Comparison of ENCODE assay signal across 8 cellular contexts in genomic region chr22:24554316-24555159, GRCh38. TPM values are rescaled to one million over a fixed set of nuclear protein-coding genes. Genes with fewer than 3 reads are reported as not detected.
DNase-seq lines count a peak whose midpoint lies in the region; ATAC-seq and TF ChIP-seq lines count a peak whose summit lies in the region.

Gene GUCD1, minus strand, starts transcription at chr22:24555138. Its CDS starts 147 bp downstream, at chr22:24554991.

- H3K4me1 Mint-ChIP-seq in CD8-positive, alpha-beta T cell (ENCODE audit: low read depth), result peaks cover 66% of the 10 kb centered on the region

- H3K14ac ChIP-seq in trophoblast cell (ENCODE audit: low read length), result peak within 1 kb of the TSS; percentile 95

- H3K79me1 ChIP-seq in trophoblast cell (ENCODE audit: low read length), result peaks cover 11% of the 10 kb centered on the region

- H3K18ac ChIP-seq in trophoblast cell (ENCODE audit: low read length), result peak within 1 kb of the TSS; percentile 89

- DNase-seq in CD8-positive, alpha-beta T cell, result peak in 4 of 7 experiments; percentile 11 to 26 (median 22)
- DNase-seq in NOMO-1 treated with dmso at 0.1 percent for 144 hours (lab: John Stamatoyannopoulos, UW; ENCODE audit: unreplicated experiment) (peak; percentile 16), Right ventricle myocardium superior (peak; percentile 51), trophoblast cell (peak; percentile 11 to 35), putamen (ENCODE audit: low spot score) (no peak)
- peak; percentile 25 for DNase-seq in activated naive CD4-positive, alpha-beta T cell treated with anti-CD3 and anti-CD28 coated beads, Interleukin-2, amount 50 U/mL, for 16 hours

- H3K4me2 ChIP-seq in trophoblast cell (ENCODE audit: low read length), result peak within 1 kb of the TSS; percentile 94

- peak within 1 kb of the TSS; percentile 83 for H4K91ac ChIP-seq in trophoblast cell (ENCODE audit: low read depth, low read length)

- intact Hi-C loops in CD8-positive, alpha-beta T cell (cut with DNase I, micrococcal nuclease), result loop anchor here (1.0 to 10.0 kb wide), 13 partner anchors 120 to 1412 kb away; partner anchors contain the start of genes ADORA2A (in 2 of the 2), MIF (in 2 of the 2), RSPH14 (in 2 of the 2) and CABIN1 (in 1 of the 2)
- intact Hi-C loops in Right ventricle myocardium superior (cut with DNase I), result no loop called here

- H4K8ac ChIP-seq in trophoblast cell (ENCODE audit: low read depth, low read length), result peak within 1 kb of the TSS; percentile 98

- peak within 1 kb of the TSS; percentile 98 for H3K27ac Mint-ChIP-seq in CD8-positive, alpha-beta T cell

- H3K9me3 ChIP-seq in CD8-positive, alpha-beta T cell (ENCODE audit: low read length), result no peaks in the 10 kb centered on the region
- no peaks in the 10 kb centered on the region for H3K9me3 ChIP-seq in trophoblast cell (ENCODE audit: insufficient read depth, low read depth, low read length)

- peaks cover 14% of the 10 kb centered on the region for H3K79me2 ChIP-seq in trophoblast cell (ENCODE audit: control insufficient read depth, insufficient read depth, low read length, poor library complexity)

- H4K12ac ChIP-seq in trophoblast cell (ENCODE audit: low read depth, low read length), result peak within 1 kb of the TSS; percentile 66

- H3K4me3 Mint-ChIP-seq in CD8-positive, alpha-beta T cell, result peak within 1 kb of the TSS; percentile 93

- H3K4me3 ChIP-seq in CD8-positive, alpha-beta T cell (ENCODE audit: low read depth, low read length), result peak within 1 kb of the TSS; percentile 70
- H3K4me3 ChIP-seq in trophoblast cell (ENCODE audit: low read depth, low read length), result peak within 1 kb of the TSS; percentile 95

- H3K23ac ChIP-seq in trophoblast cell (ENCODE audit: low read length), result no peak within 1 kb of the TSS

- peak within 1 kb of the TSS; percentile 73 for H3K27ac ChIP-seq in CD8-positive, alpha-beta T cell (ENCODE audit: low read depth, low read length)
- peak within 1 kb of the TSS; percentile 90 for H3K27ac ChIP-seq in trophoblast cell (ENCODE audit: low read depth, low read length)

- H2AFZ ChIP-seq in trophoblast cell (ENCODE audit: insufficient read depth, low read length, poor library complexity), result peak within 1 kb of the TSS; percentile 90

- H3K4ac ChIP-seq in trophoblast cell (ENCODE audit: low read depth, low read length), result peak within 1 kb of the TSS; percentile 91

- peak within 1 kb of the TSS; percentile 97 for H3K9ac ChIP-seq in trophoblast cell (ENCODE audit: low read length)

- peak within 1 kb of the TSS; percentile 89 for H2AK5ac ChIP-seq in trophoblast cell (ENCODE audit: low read length)

- CTCF ChIA-PET in CD8-positive, alpha-beta T cell (lab: Charles Lee), result interaction anchor here (1.2 kb wide), 1 partner anchor 15 kb away, joined by 3 read pairs; no protein-coding TSS in a partner anchor

- no peak for TF ChIP-seq CTCF in CD8-positive, alpha-beta T cell (IDR thresholded peaks at IDR 0.05)

- H3K27me3 Mint-ChIP-seq in CD8-positive, alpha-beta T cell (ENCODE audit: low read depth), result no peaks in the 10 kb centered on the region

- H2BK5ac ChIP-seq in trophoblast cell (ENCODE audit: low read depth, low read length, poor library complexity), result peak within 1 kb of the TSS; percentile 90

- WGBS in trophoblast cell (ENCODE audit: extremely low coverage, insufficient coverage, insufficient read length), result no CpG with 5 or more reads among the region's 64 CpGs

- peaks cover 58% of the 10 kb centered on the region for H3K36me3 Mint-ChIP-seq in CD8-positive, alpha-beta T cell

- H3K9me3 Mint-ChIP-seq in CD8-positive, alpha-beta T cell, result no peaks in the 10 kb centered on the region

- H2BK12ac ChIP-seq in trophoblast cell (ENCODE audit: low read length), result peak within 1 kb of the TSS; percentile 23

- ATAC-seq in CD8-positive, alpha-beta T cell, result no peak
- ATAC-seq in GM21528 (IDR thresholded peaks at IDR 0.05; ENCODE audit: low FRiP score, unreplicated experiment) (peak; percentile 17), Right ventricle myocardium superior (ENCODE audit: poor library complexity) (peak; percentile 1), GM18861 (IDR thresholded peaks at IDR 0.05; ENCODE audit: unreplicated experiment) (no peak)

- no peaks in the 10 kb centered on the region for H3K27me3 ChIP-seq in CD8-positive, alpha-beta T cell (ENCODE audit: insufficient read depth, low read length)
- no peaks in the 10 kb centered on the region for H3K27me3 ChIP-seq in trophoblast cell (ENCODE audit: insufficient read depth, low read length)

- POLR2A ChIA-PET in CD8-positive, alpha-beta T cell (lab: Charles Lee), result interaction anchor here (0.8 to 1.3 kb wide), 6 partner anchors 10 to 661 kb away, joined by 3 to 4 read pairs (median 3); partner anchors contain the start of gene MIF

- peaks cover 20% of the 10 kb centered on the region for H3K36me3 ChIP-seq in CD8-positive, alpha-beta T cell (ENCODE audit: insufficient read depth, low read length)
- H3K36me3 ChIP-seq in trophoblast cell (ENCODE audit: control insufficient read depth in 1 of 2, insufficient read depth in 2 of 2, low read length in 2 of 2), result peaks cover 11 to 21% of the 10 kb centered on the region in 2 experiments

- peaks cover 35% of the 10 kb centered on the region for H3K4me1 ChIP-seq in CD8-positive, alpha-beta T cell (ENCODE audit: insufficient read depth, low read length)
- peaks cover 8 to 12% of the 10 kb centered on the region in 2 experiments for H3K4me1 ChIP-seq in trophoblast cell (ENCODE audit: control insufficient read depth in 1 of 2, insufficient read depth in 2 of 2, low read length in 2 of 2)

- peak within 1 kb of the TSS; percentile 81 for H2BK120ac ChIP-seq in trophoblast cell (ENCODE audit: insufficient read depth, low read length, poor library complexity)

RNA-seq across cellular contexts. Expression of gene GUCD1, which starts in this region (rescaled TPM):
- total RNA-seq in CD8-positive, alpha-beta T cell, result 10 to 100 TPM; 62.4 to 66.5 TPM
- 291 TPM for total RNA-seq in Right ventricle myocardium superior
- 42.2 and 45.8 TPM in 2 replicates for polyA plus RNA-seq in trophoblast cell (2013)

Comparison
In these comparisons a context has a peak if more than half of its experiments do, and no peak if none do; other contexts are left out.
1. ATAC-seq: peak in GM21528 (single experiment) and Right ventricle myocardium superior (single experiment); none in CD8-positive, alpha-beta T cell (single experiment) and GM18861 (single experiment).